ENCODE assay signal across 16 cellular contexts in genomic region chr2:128269358-128270305, GRCh38. TPM values are rescaled to one million over a fixed set of nuclear protein-coding genes. Genes with fewer than 3 reads are reported as not detected.
A peak's percentile ranks its signal among the peaks of the same experiment; 100 is the strongest.
DNase-seq lines count a peak whose midpoint lies in the region; ATAC-seq and TF ChIP-seq lines count a peak whose summit lies in the region.
"Had no signal": no experiment of that assay in that cellular context is flagged by ENCODE, and none has a peak within 500 bp of the region (broad histone marks: within the 10 kb centered on the region; RNA-seq: fewer than 3 reads in every experiment).

No MANE protein-coding gene starts in this region.

- peaks cover 11% of the 10 kb centered on the region for H3K4me1 ChIP-seq in left ventricle myocardium inferior
- H3K4me1 ChIP-seq: Caco-2, lower lobe of right lung had no signal

- no peak for ATAC-seq in HG03095 (IDR thresholded peaks at IDR 0.05; ENCODE audit: unreplicated experiment)
- ATAC-seq: lower lobe of right lung; naive thymus-derived CD4-positive, alpha-beta T cell had no signal

- H3K27ac Mint-ChIP-seq in chondrocyte (ENCODE audit: unreplicated experiment) = no peak overlapping the region
- H3K27ac Mint-ChIP-seq in T-helper 2 cell treated with Interferon-gamma antibody and Interleukin-4, amounts not matched to agents 5 μg/mL and 100 μg/mL, for 36 hours = no peak overlapping the region

- H3K4me3 Mint-ChIP-seq in chondrocyte (ENCODE audit: unreplicated experiment) = no peak overlapping the region
- no peak overlapping the region for H3K4me3 Mint-ChIP-seq in T-helper 2 cell treated with Interferon-gamma antibody and Interleukin-4, amounts not matched to agents 5 μg/mL and 100 μg/mL, for 36 hours
- H3K4me3 Mint-ChIP-seq: naive thymus-derived CD4-positive, alpha-beta T cell had no signal

- H3K4me1 Mint-ChIP-seq in chondrocyte (ENCODE audit: low read depth) = no peaks in the 10 kb centered on the region
- H3K4me1 Mint-ChIP-seq in T-helper 2 cell treated with Interferon-gamma antibody and Interleukin-4, amounts not matched to agents 5 μg/mL and 100 μg/mL, for 36 hours (ENCODE audit: low read depth) = no peaks in the 10 kb centered on the region

- intact Hi-C loops in cardiac septum (cut with DNase I) (no loop called here), left ventricle myocardium inferior (cut with micrococcal nuclease) (no loop called here)

- peaks cover 6% of the 10 kb centered on the region for H3K36me3 Mint-ChIP-seq in chondrocyte (ENCODE audit: low read depth)
- H3K36me3 Mint-ChIP-seq in T-helper 2 cell treated with Interferon-gamma antibody and Interleukin-4, amounts not matched to agents 5 μg/mL and 100 μg/mL, for 36 hours (ENCODE audit: low read depth) = peaks cover 8% of the 10 kb centered on the region

- no peak overlapping the region for H3K4me3 ChIP-seq in left ventricle myocardium inferior
- H3K4me3 ChIP-seq: lower lobe of right lung had no signal

- H3K36me3 ChIP-seq in left ventricle myocardium inferior = peaks cover 3% of the 10 kb centered on the region

- no peaks in the 10 kb centered on the region for H3K27me3 ChIP-seq in left ventricle myocardium inferior (ENCODE audit: low read depth)

- DNase-seq in cardiac septum (ENCODE audit: low spot score) (peak; percentile 54), left ventricle myocardium inferior (no peak), chondrocyte (ENCODE audit: low spot score) (peak; percentile 90), occipital lobe (lab: John Stamatoyannopoulos, UW) (peak; percentile 26), SW480 (ENCODE audit: low spot score) (no peak), GOT3 (lab: John Stamatoyannopoulos, UW) (no peak)
- DNase-seq in T-helper 2 cell treated with Interferon-gamma antibody and Interleukin-4, amounts not matched to agents 5 μg/mL and 100 μg/mL, for 36 hours (ENCODE audit: low spot score) = no peak
- DNase-seq: activated gamma-delta T cell, GF-D8, lower lobe of right lung, NCI-H2081, NCI-H748 treated with DMSO at 0.1 percent for 48 hours, SW 1271 had no signal

- no peak overlapping the region for H3K27ac ChIP-seq in left ventricle myocardium inferior (replicated peaks)
- H3K27ac ChIP-seq: lower lobe of right lung had no signal

- no peaks in the 10 kb centered on the region for H3K27me3 Mint-ChIP-seq in chondrocyte (ENCODE audit: low read depth)
- H3K27me3 Mint-ChIP-seq in T-helper 2 cell treated with Interferon-gamma antibody and Interleukin-4, amounts not matched to agents 5 μg/mL and 100 μg/mL, for 36 hours (ENCODE audit: low read depth) = no peaks in the 10 kb centered on the region
- H3K27me3 Mint-ChIP-seq: naive thymus-derived CD4-positive, alpha-beta T cell had no signal

- no peak for TF ChIP-seq CTCF in left ventricle myocardium inferior (IDR thresholded peaks at IDR 0.05; ENCODE audit: borderline replicate concordance)
- no peak for TF ChIP-seq CTCF in chondrocyte (IDR thresholded peaks at IDR 0.05)

- peaks cover 7% of the 10 kb centered on the region for H3K9me3 Mint-ChIP-seq in chondrocyte (ENCODE audit: low read depth)
- H3K9me3 Mint-ChIP-seq in T-helper 2 cell treated with Interferon-gamma antibody and Interleukin-4, amounts not matched to agents 5 μg/mL and 100 μg/mL, for 36 hours = peaks cover 8% of the 10 kb centered on the region

- H3K9me3 ChIP-seq in left ventricle myocardium inferior (replicated peaks) = peaks cover 6% of the 10 kb centered on the region

RNA-seq across cellular contexts. Expression of gene HS6ST1, which starts 49.0 kb away (rescaled TPM):
- total RNA-seq in cardiac septum (14.4 TPM), left ventricle myocardium inferior (26.7 TPM), chondrocyte (30.0 to 39.2 TPM (median 33.1 TPM) in 3 replicates), occipital lobe (85.5 TPM)

Comparison
In these comparisons a context has a peak if more than half of its experiments do, and no peak if none do; other contexts are left out.
1. DNase-seq: peak in cardiac septum (single experiment), chondrocyte (single experiment) and occipital lobe (single experiment); none in left ventricle myocardium inferior (single experiment), SW480 (single experiment), T-helper 2 cell treated with Interferon-gamma antibody and Interleukin-4, amounts not matched to agents 5 μg/mL and 100 μg/mL, for 36 hours (single experiment) and GOT3 (single experiment).